ENCODE assay signal across 1 cellular context in the genomic region with DNA sequence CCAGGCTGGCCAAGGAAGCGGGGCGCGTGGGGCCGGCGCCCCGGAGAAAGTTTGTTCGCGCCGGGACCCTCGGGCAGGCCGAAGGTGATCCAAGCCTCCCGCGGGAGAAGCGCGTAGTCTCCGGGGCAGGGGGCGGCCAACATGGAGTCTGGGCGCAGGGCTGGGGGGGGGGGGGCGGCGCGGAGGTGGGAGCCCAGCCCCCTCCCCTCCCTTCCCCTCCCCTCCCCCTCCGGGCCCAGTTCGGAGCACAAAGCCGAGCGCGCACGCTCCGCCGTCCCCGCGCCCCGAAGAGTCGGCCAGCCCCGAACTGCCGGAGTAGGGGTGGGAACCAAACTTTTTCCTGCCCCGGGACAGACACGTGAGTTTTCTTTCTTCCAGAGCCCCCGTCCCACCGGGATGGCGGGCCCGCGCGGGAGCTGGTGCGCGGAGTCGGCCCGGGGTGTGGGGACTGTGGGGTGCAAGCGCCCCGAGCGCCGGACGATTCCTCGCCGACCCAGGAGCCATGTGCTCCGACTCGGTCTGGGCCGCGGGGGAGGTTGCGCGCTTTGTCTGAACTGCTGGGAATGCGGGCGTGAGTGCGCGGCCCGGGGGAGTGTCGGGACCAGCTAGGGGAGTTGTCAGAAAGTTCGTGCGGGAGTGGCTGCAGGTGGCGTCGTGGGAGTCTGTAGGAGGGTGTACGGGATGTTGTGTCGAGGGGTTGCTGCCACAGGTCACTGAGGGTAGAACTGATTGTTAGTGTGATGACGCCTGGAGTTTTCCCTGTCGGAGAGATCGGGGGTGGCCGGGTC.
A peak's percentile ranks its signal among the peaks of the same experiment; 100 is the strongest.
TF ChIP-seq lines count a peak whose summit lies in the region.

No MANE protein-coding gene starts in this region.

TF ChIP-seq in HepG2, 621 proteins besides CTCF, POLR2A, EP300 and RAD21 (continued from another document and continues in another):
- TF ChIP-seq, protein P1, sequence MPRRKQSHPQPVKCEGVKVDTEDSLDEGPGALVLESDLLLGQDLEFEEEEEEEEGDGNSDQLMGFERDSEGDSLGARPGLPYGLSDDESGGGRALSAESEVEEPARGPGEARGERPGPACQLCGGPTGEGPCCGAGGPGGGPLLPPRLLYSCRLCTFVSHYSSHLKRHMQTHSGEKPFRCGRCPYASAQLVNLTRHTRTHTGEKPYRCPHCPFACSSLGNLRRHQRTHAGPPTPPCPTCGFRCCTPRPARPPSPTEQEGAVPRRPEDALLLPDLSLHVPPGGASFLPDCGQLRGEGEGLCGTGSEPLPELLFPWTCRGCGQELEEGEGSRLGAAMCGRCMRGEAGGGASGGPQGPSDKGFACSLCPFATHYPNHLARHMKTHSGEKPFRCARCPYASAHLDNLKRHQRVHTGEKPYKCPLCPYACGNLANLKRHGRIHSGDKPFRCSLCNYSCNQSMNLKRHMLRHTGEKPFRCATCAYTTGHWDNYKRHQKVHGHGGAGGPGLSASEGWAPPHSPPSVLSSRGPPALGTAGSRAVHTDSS (CRISPR knock-in tag; conservative IDR thresholded peaks at IDR 0.05), result no peak
- TF ChIP-seq ZNF24 (IDR thresholded peaks at IDR 0.05) (no peak), DR1 (CRISPR knock-in tag; IDR thresholded peaks at IDR 0.05) (peak; percentile 74), ZNF780A (CRISPR knock-in tag; IDR thresholded peaks at IDR 0.05) (peak; percentile 94), FOXO1 (CRISPR knock-in tag; IDR thresholded peaks at IDR 0.05) (peak; percentile 46), ZFP1 (CRISPR knock-in tag; IDR thresholded peaks at IDR 0.05) (0 out of 2 replicates have a peak, but pooled peaks have one; percentile 16), ZSCAN30 (CRISPR knock-in tag; IDR thresholded peaks at IDR 0.05) (no peak), ZNF510 (CRISPR knock-in tag; IDR thresholded peaks at IDR 0.05; ENCODE audit: low read depth) (0 out of 2 replicates have a peak, but pooled peaks have one; percentile 68), ZNF672 (CRISPR knock-in tag; IDR thresholded peaks at IDR 0.05) (no peak), ZSCAN22 (CRISPR knock-in tag; IDR thresholded peaks at IDR 0.05) (peak; percentile 55; the same call in 1 of the 2 replicates), FOXC1 (CRISPR knock-in tag; IDR thresholded peaks at IDR 0.05; ENCODE audit: borderline replicate concordance) (peak; percentile 85; the same call in 1 of the 2 replicates), CBFB (CRISPR knock-in tag; IDR thresholded peaks at IDR 0.05) (peak; percentile 64), MAFF (IDR thresholded peaks at IDR 0.05; ENCODE audit: low read depth, low read length) (no peak), TAF1 (CRISPR knock-in tag; IDR thresholded peaks at IDR 0.05) (no peak; the same call in 1 of the 2 replicates), ZNF274 (CRISPR knock-in tag; IDR thresholded peaks at IDR 0.05) (peak; percentile 87; the same call in 1 of the 2 replicates), ZNF768 (CRISPR knock-in tag; IDR thresholded peaks at IDR 0.05) (peak; percentile 48), ZNF460 (CRISPR knock-in tag; IDR thresholded peaks at IDR 0.05; ENCODE audit: borderline replicate concordance) (no peak), NFYC (CRISPR knock-in tag; IDR thresholded peaks at IDR 0.05) (0 out of 2 replicates have a peak, but pooled peaks have one; percentile 16), RXRA (CRISPR knock-in tag; IDR thresholded peaks at IDR 0.05) (no peak; the same call in 1 of the 2 replicates), U2AF2 (IDR thresholded peaks at IDR 0.05; ENCODE audit: low read depth, low read length) (no peak), NFIC (IDR thresholded peaks at IDR 0.05; ENCODE audit: low read length) (0 out of 2 replicates have a peak, but pooled peaks have one; percentile 0), MYNN (CRISPR knock-in tag; IDR thresholded peaks at IDR 0.05; ENCODE audit: low read depth) (no peak; the same call in none of the 2 replicates), ZBTB1 (CRISPR knock-in tag; IDR thresholded peaks at IDR 0.05; ENCODE audit: borderline replicate concordance) (peak; percentile 52; the same call in 1 of the 2 replicates), ZZZ3 (CRISPR knock-in tag; IDR thresholded peaks at IDR 0.05; ENCODE audit: borderline replicate concordance) (no peak), KLF9 (CRISPR knock-in tag; IDR thresholded peaks at IDR 0.05; ENCODE audit: low read depth) (peak; percentile 70; the same call in 1 of the 2 replicates), NFATC3 (CRISPR knock-in tag; IDR thresholded peaks at IDR 0.05) (peak; percentile 88), TEAD3 (CRISPR knock-in tag; optimal IDR thresholded peaks at IDR 0.05; ENCODE audit: borderline replicate concordance) (peak; percentile 56), ZNF703 (CRISPR knock-in tag; IDR thresholded peaks at IDR 0.05; ENCODE audit: borderline replicate concordance) (peak; percentile 81; the same call in 1 of the 2 replicates), KLF11 (CRISPR knock-in tag; IDR thresholded peaks at IDR 0.05) (peak; percentile 76; the same call in 1 of the 2 replicates), HNRNPLL (IDR thresholded peaks at IDR 0.05; ENCODE audit: low read depth, low read length, poor library complexity, severe bottlenecking) (peak; percentile 85), GABPA (IDR thresholded peaks at IDR 0.05; ENCODE audit: low read depth, low read length) (no peak), GABPA (CRISPR knock-in tag; IDR thresholded peaks at IDR 0.05; ENCODE audit: low read depth) (no peak), IRF2 (CRISPR knock-in tag; IDR thresholded peaks at IDR 0.05) (peak; percentile 62), ZNF33A (CRISPR knock-in tag; IDR thresholded peaks at IDR 0.05; ENCODE audit: borderline replicate concordance) (0 out of 2 replicates have a peak, but pooled peaks have one; percentile 4), NCOR1 (IDR thresholded peaks at IDR 0.05; ENCODE audit: borderline replicate concordance, low read length) (no peak), ZNF782 (CRISPR knock-in tag; IDR thresholded peaks at IDR 0.05; ENCODE audit: borderline replicate concordance) (peak; percentile 82; the same call in 1 of the 2 replicates), NR3C1 (CRISPR knock-in tag; IDR thresholded peaks at IDR 0.05) (no peak), MIER2 (CRISPR knock-in tag; IDR thresholded peaks at IDR 0.05) (0 out of 2 replicates have a peak, but pooled peaks have one; percentile 56), CAMTA2 (CRISPR knock-in tag; IDR thresholded peaks at IDR 0.05; ENCODE audit: borderline replicate concordance) (peak; percentile 93), ZFP90 (CRISPR knock-in tag; IDR thresholded peaks at IDR 0.05; ENCODE audit: borderline replicate concordance) (peak; percentile 87; the same call in 1 of the 2 replicates), ZNF484 (CRISPR knock-in tag; IDR thresholded peaks at IDR 0.05; ENCODE audit: borderline replicate concordance, low read depth) (peak; percentile 51; the same call in 1 of the 2 replicates)
- TF ChIP-seq, protein P2, sequence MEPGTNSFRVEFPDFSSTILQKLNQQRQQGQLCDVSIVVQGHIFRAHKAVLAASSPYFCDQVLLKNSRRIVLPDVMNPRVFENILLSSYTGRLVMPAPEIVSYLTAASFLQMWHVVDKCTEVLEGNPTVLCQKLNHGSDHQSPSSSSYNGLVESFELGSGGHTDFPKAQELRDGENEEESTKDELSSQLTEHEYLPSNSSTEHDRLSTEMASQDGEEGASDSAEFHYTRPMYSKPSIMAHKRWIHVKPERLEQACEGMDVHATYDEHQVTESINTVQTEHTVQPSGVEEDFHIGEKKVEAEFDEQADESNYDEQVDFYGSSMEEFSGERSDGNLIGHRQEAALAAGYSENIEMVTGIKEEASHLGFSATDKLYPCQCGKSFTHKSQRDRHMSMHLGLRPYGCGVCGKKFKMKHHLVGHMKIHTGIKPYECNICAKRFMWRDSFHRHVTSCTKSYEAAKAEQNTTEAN (CRISPR knock-in tag; conservative IDR thresholded peaks at IDR 0.05), result 0 out of 2 replicates have a peak, but pooled peaks have one; percentile 45
- TF ChIP-seq, protein P3, sequence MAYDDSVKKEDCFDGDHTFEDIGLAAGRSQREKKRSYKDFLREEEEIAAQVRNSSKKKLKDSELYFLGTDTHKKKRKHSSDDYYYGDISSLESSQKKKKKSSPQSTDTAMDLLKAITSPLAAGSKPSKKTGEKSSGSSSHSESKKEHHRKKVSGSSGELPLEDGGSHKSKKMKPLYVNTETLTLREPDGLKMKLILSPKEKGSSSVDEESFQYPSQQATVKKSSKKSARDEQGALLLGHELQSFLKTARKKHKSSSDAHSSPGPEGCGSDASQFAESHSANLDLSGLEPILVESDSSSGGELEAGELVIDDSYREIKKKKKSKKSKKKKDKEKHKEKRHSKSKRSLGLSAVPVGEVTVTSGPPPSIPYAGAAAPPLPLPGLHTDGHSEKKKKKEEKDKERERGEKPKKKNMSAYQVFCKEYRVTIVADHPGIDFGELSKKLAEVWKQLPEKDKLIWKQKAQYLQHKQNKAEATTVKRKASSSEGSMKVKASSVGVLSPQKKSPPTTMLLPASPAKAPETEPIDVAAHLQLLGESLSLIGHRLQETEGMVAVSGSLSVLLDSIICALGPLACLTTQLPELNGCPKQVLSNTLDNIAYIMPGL (CRISPR knock-in tag; IDR thresholded peaks at IDR 0.05; ENCODE audit: borderline replicate concordance in 1 of 2, low read depth in 1 of 2), result peak; percentile 87 to 88
- TF ChIP-seq, protein P4, sequence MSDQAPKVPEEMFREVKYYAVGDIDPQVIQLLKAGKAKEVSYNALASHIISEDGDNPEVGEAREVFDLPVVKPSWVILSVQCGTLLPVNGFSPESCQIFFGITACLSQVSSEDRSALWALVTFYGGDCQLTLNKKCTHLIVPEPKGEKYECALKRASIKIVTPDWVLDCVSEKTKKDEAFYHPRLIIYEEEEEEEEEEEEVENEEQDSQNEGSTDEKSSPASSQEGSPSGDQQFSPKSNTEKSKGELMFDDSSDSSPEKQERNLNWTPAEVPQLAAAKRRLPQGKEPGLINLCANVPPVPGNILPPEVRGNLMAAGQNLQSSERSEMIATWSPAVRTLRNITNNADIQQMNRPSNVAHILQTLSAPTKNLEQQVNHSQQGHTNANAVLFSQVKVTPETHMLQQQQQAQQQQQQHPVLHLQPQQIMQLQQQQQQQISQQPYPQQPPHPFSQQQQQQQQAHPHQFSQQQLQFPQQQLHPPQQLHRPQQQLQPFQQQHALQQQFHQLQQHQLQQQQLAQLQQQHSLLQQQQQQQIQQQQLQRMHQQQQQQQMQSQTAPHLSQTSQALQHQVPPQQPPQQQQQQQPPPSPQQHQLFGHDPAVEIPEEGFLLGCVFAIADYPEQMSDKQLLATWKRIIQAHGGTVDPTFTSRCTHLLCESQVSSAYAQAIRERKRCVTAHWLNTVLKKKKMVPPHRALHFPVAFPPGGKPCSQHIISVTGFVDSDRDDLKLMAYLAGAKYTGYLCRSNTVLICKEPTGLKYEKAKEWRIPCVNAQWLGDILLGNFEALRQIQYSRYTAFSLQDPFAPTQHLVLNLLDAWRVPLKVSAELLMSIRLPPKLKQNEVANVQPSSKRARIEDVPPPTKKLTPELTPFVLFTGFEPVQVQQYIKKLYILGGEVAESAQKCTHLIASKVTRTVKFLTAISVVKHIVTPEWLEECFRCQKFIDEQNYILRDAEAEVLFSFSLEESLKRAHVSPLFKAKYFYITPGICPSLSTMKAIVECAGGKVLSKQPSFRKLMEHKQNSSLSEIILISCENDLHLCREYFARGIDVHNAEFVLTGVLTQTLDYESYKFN (CRISPR knock-in tag; conservative IDR thresholded peaks at IDR 0.05), result peak; percentile 16; the same call in 1 of the 2 replicates
- TF ChIP-seq, protein P5, sequence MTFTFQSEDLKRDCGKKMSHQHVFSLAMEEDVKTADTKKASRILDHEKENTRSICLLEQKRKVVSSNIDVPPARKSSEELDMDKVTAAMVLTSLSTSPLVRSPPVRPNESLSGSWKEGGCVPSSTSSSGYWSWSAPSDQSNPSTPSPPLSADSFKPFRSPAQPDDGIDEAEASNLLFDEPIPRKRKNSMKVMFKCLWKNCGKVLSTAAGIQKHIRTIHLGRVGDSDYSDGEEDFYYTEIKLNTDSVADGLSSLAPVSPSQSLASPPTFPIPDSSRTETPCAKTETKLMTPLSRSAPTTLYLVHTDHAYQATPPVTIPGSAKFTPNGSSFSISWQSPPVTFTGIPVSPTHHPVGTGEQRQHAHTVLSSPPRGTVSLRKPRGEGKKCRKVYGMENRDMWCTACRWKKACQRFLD (CRISPR knock-in tag; IDR thresholded peaks at IDR 0.05; ENCODE audit: borderline replicate concordance), result no peak; the same call in 1 of the 2 replicates
- TF ChIP-seq, protein P6, sequence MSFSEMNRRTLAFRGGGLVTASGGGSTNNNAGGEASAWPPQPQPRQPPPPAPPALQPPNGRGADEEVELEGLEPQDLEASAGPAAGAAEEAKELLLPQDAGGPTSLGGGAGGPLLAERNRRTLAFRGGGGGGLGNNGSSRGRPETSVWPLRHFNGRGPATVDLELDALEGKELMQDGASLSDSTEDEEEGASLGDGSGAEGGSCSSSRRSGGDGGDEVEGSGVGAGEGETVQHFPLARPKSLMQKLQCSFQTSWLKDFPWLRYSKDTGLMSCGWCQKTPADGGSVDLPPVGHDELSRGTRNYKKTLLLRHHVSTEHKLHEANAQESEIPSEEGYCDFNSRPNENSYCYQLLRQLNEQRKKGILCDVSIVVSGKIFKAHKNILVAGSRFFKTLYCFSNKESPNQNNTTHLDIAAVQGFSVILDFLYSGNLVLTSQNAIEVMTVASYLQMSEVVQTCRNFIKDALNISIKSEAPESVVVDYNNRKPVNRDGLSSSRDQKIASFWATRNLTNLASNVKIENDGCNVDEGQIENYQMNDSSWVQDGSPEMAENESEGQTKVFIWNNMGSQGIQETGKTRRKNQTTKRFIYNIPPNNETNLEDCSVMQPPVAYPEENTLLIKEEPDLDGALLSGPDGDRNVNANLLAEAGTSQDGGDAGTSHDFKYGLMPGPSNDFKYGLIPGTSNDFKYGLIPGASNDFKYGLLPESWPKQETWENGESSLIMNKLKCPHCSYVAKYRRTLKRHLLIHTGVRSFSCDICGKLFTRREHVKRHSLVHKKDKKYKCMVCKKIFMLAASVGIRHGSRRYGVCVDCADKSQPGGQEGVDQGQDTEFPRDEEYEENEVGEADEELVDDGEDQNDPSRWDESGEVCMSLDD (CRISPR knock-in tag; IDR thresholded peaks at IDR 0.05; ENCODE audit: borderline replicate concordance), result peak; percentile 58; the same call in 1 of the 2 replicates
- TF ChIP-seq, protein P7, sequence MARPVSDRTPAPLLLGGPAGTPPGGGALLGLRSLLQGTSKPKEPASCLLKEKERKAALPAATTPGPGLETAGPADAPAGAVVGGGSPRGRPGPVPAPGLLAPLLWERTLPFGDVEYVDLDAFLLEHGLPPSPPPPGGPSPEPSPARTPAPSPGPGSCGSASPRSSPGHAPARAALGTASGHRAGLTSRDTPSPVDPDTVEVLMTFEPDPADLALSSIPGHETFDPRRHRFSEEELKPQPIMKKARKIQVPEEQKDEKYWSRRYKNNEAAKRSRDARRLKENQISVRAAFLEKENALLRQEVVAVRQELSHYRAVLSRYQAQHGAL (CRISPR knock-in tag; IDR thresholded peaks at IDR 0.05; ENCODE audit: not compliant biosample characterization), result peak; percentile 42
- TF ChIP-seq, protein P8, sequence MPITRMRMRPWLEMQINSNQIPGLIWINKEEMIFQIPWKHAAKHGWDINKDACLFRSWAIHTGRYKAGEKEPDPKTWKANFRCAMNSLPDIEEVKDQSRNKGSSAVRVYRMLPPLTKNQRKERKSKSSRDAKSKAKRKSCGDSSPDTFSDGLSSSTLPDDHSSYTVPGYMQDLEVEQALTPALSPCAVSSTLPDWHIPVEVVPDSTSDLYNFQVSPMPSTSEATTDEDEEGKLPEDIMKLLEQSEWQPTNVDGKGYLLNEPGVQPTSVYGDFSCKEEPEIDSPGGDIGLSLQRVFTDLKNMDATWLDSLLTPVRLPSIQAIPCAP (CRISPR knock-in tag; IDR thresholded peaks at IDR 0.05; ENCODE audit: low read depth), result 0 out of 2 replicates have a peak, but pooled peaks have one; percentile 38
- TF ChIP-seq, protein P9, sequence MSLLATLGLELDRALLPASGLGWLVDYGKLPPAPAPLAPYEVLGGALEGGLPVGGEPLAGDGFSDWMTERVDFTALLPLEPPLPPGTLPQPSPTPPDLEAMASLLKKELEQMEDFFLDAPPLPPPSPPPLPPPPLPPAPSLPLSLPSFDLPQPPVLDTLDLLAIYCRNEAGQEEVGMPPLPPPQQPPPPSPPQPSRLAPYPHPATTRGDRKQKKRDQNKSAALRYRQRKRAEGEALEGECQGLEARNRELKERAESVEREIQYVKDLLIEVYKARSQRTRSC (CRISPR knock-in tag; IDR thresholded peaks at IDR 0.05; ENCODE audit: low read depth), result peak; percentile 91
